Comparison of ENCODE assay signal across 1 cellular context in the genomic region with DNA sequence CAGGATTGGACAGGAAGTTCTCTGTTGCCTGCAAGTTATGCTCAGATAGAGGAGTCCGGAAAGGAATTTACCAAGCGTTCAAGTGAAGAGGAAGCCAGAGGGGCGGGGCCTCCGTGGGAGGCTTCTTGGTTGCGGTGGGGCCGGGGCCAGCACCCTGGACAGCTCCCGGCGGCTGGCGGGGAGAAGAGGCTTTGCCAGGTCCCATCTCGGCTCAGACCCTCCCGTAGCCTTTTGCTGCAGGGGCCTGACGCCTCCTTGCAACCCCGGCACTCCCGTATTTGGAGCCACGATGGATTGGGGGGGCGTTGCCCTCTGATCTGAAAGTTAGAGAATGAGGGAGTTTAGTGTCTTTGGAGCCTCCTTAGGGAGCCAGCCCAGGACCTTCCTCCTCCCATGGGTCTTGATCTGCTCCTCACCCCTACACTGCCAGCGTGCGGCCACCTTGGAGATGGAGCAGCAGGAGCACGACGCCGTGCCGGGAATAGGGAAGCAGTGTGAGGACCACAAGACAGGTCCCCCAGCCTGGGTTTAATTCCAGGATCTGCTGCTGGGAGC.
TF ChIP-seq lines count a peak whose summit lies in the region.

No MANE protein-coding gene starts in this region.

TF ChIP-seq in WTC11, 78 proteins besides CTCF, POLR2A, EP300 and RAD21 (continued from another document and continues in another):
- no peak for TF ChIP-seq HMGA2 (CRISPR knock-in tag; IDR thresholded peaks at IDR 0.05)
- TF ChIP-seq, protein P1, sequence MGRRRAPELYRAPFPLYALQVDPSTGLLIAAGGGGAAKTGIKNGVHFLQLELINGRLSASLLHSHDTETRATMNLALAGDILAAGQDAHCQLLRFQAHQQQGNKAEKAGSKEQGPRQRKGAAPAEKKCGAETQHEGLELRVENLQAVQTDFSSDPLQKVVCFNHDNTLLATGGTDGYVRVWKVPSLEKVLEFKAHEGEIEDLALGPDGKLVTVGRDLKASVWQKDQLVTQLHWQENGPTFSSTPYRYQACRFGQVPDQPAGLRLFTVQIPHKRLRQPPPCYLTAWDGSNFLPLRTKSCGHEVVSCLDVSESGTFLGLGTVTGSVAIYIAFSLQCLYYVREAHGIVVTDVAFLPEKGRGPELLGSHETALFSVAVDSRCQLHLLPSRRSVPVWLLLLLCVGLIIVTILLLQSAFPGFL (CRISPR knock-in tag; IDR thresholded peaks at IDR 0.05; ENCODE audit: borderline replicate concordance): no peak
- no peak for TF ChIP-seq EMX1 (CRISPR knock-in tag; IDR thresholded peaks at IDR 0.05)
- TF ChIP-seq, protein P2, sequence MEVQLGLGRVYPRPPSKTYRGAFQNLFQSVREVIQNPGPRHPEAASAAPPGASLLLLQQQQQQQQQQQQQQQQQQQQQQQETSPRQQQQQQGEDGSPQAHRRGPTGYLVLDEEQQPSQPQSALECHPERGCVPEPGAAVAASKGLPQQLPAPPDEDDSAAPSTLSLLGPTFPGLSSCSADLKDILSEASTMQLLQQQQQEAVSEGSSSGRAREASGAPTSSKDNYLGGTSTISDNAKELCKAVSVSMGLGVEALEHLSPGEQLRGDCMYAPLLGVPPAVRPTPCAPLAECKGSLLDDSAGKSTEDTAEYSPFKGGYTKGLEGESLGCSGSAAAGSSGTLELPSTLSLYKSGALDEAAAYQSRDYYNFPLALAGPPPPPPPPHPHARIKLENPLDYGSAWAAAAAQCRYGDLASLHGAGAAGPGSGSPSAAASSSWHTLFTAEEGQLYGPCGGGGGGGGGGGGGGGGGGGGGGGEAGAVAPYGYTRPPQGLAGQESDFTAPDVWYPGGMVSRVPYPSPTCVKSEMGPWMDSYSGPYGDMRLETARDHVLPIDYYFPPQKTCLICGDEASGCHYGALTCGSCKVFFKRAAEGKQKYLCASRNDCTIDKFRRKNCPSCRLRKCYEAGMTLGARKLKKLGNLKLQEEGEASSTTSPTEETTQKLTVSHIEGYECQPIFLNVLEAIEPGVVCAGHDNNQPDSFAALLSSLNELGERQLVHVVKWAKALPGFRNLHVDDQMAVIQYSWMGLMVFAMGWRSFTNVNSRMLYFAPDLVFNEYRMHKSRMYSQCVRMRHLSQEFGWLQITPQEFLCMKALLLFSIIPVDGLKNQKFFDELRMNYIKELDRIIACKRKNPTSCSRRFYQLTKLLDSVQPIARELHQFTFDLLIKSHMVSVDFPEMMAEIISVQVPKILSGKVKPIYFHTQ (CRISPR knock-in tag; IDR thresholded peaks at IDR 0.05): no peak
- TF ChIP-seq ZNF232 (CRISPR knock-in tag; IDR thresholded peaks at IDR 0.05): peak; percentile 95
- TF ChIP-seq, protein P3, sequence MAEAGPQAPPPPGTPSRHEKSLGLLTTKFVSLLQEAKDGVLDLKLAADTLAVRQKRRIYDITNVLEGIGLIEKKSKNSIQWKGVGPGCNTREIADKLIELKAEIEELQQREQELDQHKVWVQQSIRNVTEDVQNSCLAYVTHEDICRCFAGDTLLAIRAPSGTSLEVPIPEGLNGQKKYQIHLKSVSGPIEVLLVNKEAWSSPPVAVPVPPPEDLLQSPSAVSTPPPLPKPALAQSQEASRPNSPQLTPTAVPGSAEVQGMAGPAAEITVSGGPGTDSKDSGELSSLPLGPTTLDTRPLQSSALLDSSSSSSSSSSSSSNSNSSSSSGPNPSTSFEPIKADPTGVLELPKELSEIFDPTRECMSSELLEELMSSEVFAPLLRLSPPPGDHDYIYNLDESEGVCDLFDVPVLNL (CRISPR knock-in tag; IDR thresholded peaks at IDR 0.05; ENCODE audit: borderline replicate concordance, low read depth): no peak
- 0 out of 2 replicates have a peak, but pooled peaks have one; percentile 35 for TF ChIP-seq CREM (CRISPR knock-in tag; IDR thresholded peaks at IDR 0.05)
- TF ChIP-seq, protein P4, sequence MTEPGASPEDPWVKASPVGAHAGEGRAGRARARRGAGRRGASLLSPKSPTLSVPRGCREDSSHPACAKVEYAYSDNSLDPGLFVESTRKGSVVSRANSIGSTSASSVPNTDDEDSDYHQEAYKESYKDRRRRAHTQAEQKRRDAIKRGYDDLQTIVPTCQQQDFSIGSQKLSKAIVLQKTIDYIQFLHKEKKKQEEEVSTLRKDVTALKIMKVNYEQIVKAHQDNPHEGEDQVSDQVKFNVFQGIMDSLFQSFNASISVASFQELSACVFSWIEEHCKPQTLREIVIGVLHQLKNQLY (CRISPR knock-in tag; IDR thresholded peaks at IDR 0.05): no peak
- TF ChIP-seq SP1 (CRISPR knock-in tag; conservative IDR thresholded peaks at IDR 0.05): 0 out of 2 replicates have a peak, but pooled peaks have one; percentile 26
- TF ChIP-seq, protein P5, sequence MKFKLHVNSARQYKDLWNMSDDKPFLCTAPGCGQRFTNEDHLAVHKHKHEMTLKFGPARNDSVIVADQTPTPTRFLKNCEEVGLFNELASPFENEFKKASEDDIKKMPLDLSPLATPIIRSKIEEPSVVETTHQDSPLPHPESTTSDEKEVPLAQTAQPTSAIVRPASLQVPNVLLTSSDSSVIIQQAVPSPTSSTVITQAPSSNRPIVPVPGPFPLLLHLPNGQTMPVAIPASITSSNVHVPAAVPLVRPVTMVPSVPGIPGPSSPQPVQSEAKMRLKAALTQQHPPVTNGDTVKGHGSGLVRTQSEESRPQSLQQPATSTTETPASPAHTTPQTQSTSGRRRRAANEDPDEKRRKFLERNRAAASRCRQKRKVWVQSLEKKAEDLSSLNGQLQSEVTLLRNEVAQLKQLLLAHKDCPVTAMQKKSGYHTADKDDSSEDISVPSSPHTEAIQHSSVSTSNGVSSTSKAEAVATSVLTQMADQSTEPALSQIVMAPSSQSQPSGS (CRISPR knock-in tag; IDR thresholded peaks at IDR 0.05; ENCODE audit: borderline replicate concordance, low read depth): no peak
- TF ChIP-seq FOXP1 (CRISPR knock-in tag; IDR thresholded peaks at IDR 0.05; ENCODE audit: borderline replicate concordance): peak; percentile 82
- TF ChIP-seq ETV6 (CRISPR knock-in tag; IDR thresholded peaks at IDR 0.05): peak; percentile 87
- peak; percentile 65; the same call in 1 of the 2 replicates for TF ChIP-seq TEAD1 (CRISPR knock-in tag; IDR thresholded peaks at IDR 0.05)
- TF ChIP-seq, protein P6, sequence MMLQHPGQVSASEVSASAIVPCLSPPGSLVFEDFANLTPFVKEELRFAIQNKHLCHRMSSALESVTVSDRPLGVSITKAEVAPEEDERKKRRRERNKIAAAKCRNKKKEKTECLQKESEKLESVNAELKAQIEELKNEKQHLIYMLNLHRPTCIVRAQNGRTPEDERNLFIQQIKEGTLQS (CRISPR knock-in tag; conservative IDR thresholded peaks at IDR 0.05): no peak
- TF ChIP-seq, protein P7, sequence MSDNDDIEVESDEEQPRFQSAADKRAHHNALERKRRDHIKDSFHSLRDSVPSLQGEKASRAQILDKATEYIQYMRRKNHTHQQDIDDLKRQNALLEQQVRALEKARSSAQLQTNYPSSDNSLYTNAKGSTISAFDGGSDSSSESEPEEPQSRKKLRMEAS (CRISPR knock-in tag; IDR thresholded peaks at IDR 0.05): peak; percentile 32; the same call in 1 of the 2 replicates
- TF ChIP-seq FOXK1 (CRISPR knock-in tag; IDR thresholded peaks at IDR 0.05): peak; percentile 48; the same call in 1 of the 2 replicates
- TF ChIP-seq ZNF671 (CRISPR knock-in tag; IDR thresholded peaks at IDR 0.05): no peak
- no peak for TF ChIP-seq NR3C1 (CRISPR knock-in tag; conservative IDR thresholded peaks at IDR 0.05; ENCODE audit: low read depth)
- no peak for TF ChIP-seq ZNF121 (CRISPR knock-in tag; IDR thresholded peaks at IDR 0.05)
- TF ChIP-seq, protein P8, sequence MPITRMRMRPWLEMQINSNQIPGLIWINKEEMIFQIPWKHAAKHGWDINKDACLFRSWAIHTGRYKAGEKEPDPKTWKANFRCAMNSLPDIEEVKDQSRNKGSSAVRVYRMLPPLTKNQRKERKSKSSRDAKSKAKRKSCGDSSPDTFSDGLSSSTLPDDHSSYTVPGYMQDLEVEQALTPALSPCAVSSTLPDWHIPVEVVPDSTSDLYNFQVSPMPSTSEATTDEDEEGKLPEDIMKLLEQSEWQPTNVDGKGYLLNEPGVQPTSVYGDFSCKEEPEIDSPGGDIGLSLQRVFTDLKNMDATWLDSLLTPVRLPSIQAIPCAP (CRISPR knock-in tag; IDR thresholded peaks at IDR 0.05): peak; percentile 84
- no peak; the same call in 1 of the 2 replicates for TF ChIP-seq SMAD4 (CRISPR knock-in tag; IDR thresholded peaks at IDR 0.05)
- no peak for TF ChIP-seq ATF1 (CRISPR knock-in tag; IDR thresholded peaks at IDR 0.05)
- no peak for TF ChIP-seq ZNF396 (CRISPR knock-in tag; IDR thresholded peaks at IDR 0.05; ENCODE audit: borderline replicate concordance)
- no peak for TF ChIP-seq GTF2I (CRISPR knock-in tag; conservative IDR thresholded peaks at IDR 0.05)
- TF ChIP-seq PRRX2 (CRISPR knock-in tag; IDR thresholded peaks at IDR 0.05): no peak
- TF ChIP-seq, protein P9, sequence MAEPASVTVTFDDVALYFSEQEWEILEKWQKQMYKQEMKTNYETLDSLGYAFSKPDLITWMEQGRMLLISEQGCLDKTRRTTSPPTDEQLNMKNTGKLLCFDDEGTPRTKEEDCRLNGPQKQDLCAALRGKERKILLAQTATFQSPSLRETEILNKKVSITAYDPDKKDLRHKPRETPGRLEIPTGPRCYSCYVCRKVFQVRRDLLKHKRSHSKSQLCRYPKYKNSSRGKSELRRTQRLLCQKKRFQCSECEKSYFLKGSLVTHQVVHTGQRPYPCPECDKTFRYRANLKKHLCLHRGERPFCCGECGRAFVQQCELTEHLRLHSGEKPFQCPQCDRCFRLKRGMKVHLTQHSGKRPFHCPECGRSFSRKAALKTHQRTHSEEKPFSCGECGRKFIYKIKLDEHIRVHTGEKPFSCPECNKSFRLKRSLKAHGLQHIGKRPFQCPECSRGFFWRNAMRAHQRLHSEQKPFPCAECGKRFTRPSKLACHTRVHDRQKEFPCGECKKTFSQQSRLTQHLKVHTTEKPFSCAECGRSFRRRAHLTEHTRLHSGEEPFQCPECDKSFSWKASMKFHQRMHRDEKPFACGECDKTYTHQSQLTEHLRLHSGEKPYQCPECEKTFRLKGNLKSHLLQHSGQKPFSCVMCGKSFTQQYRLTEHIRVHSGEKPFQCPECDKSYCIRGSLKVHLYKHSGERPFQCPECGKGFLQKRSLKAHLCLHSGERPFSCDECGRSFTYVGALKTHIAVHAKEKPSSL (CRISPR knock-in tag; conservative IDR thresholded peaks at IDR 0.05): no peak
- peak; percentile 56; the same call in 1 of the 2 replicates for TF ChIP-seq TP53 (CRISPR knock-in tag; IDR thresholded peaks at IDR 0.05)
- TF ChIP-seq, protein P10, sequence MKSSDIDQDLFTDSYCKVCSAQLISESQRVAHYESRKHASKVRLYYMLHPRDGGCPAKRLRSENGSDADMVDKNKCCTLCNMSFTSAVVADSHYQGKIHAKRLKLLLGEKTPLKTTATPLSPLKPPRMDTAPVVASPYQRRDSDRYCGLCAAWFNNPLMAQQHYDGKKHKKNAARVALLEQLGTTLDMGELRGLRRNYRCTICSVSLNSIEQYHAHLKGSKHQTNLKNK (CRISPR knock-in tag; IDR thresholded peaks at IDR 0.05): no peak
- no peak for TF ChIP-seq TCF7 (CRISPR knock-in tag; IDR thresholded peaks at IDR 0.05; ENCODE audit: low read depth)
- TF ChIP-seq, protein P11, sequence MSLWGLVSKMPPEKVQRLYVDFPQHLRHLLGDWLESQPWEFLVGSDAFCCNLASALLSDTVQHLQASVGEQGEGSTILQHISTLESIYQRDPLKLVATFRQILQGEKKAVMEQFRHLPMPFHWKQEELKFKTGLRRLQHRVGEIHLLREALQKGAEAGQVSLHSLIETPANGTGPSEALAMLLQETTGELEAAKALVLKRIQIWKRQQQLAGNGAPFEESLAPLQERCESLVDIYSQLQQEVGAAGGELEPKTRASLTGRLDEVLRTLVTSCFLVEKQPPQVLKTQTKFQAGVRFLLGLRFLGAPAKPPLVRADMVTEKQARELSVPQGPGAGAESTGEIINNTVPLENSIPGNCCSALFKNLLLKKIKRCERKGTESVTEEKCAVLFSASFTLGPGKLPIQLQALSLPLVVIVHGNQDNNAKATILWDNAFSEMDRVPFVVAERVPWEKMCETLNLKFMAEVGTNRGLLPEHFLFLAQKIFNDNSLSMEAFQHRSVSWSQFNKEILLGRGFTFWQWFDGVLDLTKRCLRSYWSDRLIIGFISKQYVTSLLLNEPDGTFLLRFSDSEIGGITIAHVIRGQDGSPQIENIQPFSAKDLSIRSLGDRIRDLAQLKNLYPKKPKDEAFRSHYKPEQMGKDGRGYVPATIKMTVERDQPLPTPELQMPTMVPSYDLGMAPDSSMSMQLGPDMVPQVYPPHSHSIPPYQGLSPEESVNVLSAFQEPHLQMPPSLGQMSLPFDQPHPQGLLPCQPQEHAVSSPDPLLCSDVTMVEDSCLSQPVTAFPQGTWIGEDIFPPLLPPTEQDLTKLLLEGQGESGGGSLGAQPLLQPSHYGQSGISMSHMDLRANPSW (CRISPR knock-in tag; conservative IDR thresholded peaks at IDR 0.05; ENCODE audit: low read depth): no peak
- TF ChIP-seq ESRRA (CRISPR knock-in tag; IDR thresholded peaks at IDR 0.05; ENCODE audit: borderline replicate concordance): peak; percentile 82
- TF ChIP-seq, protein P12, sequence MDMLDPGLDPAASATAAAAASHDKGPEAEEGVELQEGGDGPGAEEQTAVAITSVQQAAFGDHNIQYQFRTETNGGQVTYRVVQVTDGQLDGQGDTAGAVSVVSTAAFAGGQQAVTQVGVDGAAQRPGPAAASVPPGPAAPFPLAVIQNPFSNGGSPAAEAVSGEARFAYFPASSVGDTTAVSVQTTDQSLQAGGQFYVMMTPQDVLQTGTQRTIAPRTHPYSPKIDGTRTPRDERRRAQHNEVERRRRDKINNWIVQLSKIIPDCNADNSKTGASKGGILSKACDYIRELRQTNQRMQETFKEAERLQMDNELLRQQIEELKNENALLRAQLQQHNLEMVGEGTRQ (CRISPR knock-in tag; IDR thresholded peaks at IDR 0.05): no peak
- peak; percentile 75; the same call in 1 of the 2 replicates for TF ChIP-seq CREB1 (CRISPR knock-in tag; IDR thresholded peaks at IDR 0.05)
- TF ChIP-seq ZNF263 (CRISPR knock-in tag; IDR thresholded peaks at IDR 0.05; ENCODE audit: low read depth): no peak
- TF ChIP-seq, protein P13, sequence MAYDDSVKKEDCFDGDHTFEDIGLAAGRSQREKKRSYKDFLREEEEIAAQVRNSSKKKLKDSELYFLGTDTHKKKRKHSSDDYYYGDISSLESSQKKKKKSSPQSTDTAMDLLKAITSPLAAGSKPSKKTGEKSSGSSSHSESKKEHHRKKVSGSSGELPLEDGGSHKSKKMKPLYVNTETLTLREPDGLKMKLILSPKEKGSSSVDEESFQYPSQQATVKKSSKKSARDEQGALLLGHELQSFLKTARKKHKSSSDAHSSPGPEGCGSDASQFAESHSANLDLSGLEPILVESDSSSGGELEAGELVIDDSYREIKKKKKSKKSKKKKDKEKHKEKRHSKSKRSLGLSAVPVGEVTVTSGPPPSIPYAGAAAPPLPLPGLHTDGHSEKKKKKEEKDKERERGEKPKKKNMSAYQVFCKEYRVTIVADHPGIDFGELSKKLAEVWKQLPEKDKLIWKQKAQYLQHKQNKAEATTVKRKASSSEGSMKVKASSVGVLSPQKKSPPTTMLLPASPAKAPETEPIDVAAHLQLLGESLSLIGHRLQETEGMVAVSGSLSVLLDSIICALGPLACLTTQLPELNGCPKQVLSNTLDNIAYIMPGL (CRISPR knock-in tag; IDR thresholded peaks at IDR 0.05): no peak
- peak; percentile 37; the same call in 1 of the 2 replicates for TF ChIP-seq TEAD4 (CRISPR knock-in tag; IDR thresholded peaks at IDR 0.05)
- no peak for TF ChIP-seq ZNF416 (CRISPR knock-in tag; IDR thresholded peaks at IDR 0.05)
- TF ChIP-seq, protein P14, sequence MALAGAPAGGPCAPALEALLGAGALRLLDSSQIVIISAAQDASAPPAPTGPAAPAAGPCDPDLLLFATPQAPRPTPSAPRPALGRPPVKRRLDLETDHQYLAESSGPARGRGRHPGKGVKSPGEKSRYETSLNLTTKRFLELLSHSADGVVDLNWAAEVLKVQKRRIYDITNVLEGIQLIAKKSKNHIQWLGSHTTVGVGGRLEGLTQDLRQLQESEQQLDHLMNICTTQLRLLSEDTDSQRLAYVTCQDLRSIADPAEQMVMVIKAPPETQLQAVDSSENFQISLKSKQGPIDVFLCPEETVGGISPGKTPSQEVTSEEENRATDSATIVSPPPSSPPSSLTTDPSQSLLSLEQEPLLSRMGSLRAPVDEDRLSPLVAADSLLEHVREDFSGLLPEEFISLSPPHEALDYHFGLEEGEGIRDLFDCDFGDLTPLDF (CRISPR knock-in tag; IDR thresholded peaks at IDR 0.05): no peak
- TF ChIP-seq FOXJ3 (CRISPR knock-in tag; IDR thresholded peaks at IDR 0.05; ENCODE audit: borderline replicate concordance): no peak
- no peak for TF ChIP-seq NR2C2 (CRISPR knock-in tag; IDR thresholded peaks at IDR 0.05)
